ENCODE assay signal across 14 cellular contexts in genomic region chr10:115936926-115937755, GRCh38.
DNase-seq lines count a peak whose midpoint lies in the region; TF ChIP-seq lines count a peak whose summit lies in the region.
"Had no signal": no experiment of that assay in that cellular context is flagged by ENCODE, and none has a peak within 500 bp of the region (broad histone marks: within the 10 kb centered on the region; RNA-seq: fewer than 3 reads in every experiment).

No MANE protein-coding gene starts in this region.

- intact Hi-C loops in A673 (cut with micrococcal nuclease; ENCODE audit: unreplicated experiment): loop anchor here (5.0 kb wide), 1 partner anchor 235 kb away; no protein-coding TSS in a partner anchor

- H3K36me3 ChIP-seq in A673 (ENCODE audit: insufficient read depth, low read length, poor library complexity, severe bottlenecking): no peaks in the 10 kb centered on the region
- H3K36me3 ChIP-seq: cardiac muscle cell, vagina had no signal

- peak; percentile 49 for DNase-seq in A673 (ENCODE audit: low spot score)
- peak; percentile 46 for DNase-seq in HS-27A (ENCODE audit: low read depth)
- DNase-seq in astrocyte of the hippocampus (ENCODE audit: low read depth, low spot score): peak; percentile 46
- peak; percentile 19 for DNase-seq in hepatic stellate cell (ENCODE audit: low spot score)
- DNase-seq in RPMI8226: no peak
- no peak for DNase-seq in globus pallidus (ENCODE audit: low spot score)
- DNase-seq in NCI-H1417 treated with DMSO at 0.1 percent for 48 hours (lab: John Stamatoyannopoulos, UW): no peak
- no peak for DNase-seq in pons (ENCODE audit: low spot score)
- DNase-seq: activated CD4-positive, alpha-beta T cell treated with anti-CD3 and anti-CD28 coated beads, Interleukin-2, amount 50 U/mL, for 1 hour; endodermal cell; islet precursor cell; midbrain had no signal

- POLR2A ChIA-PET in A673 (lab: Charles Lee; ENCODE audit: low non-redundant PET): no interaction called here

- no peak overlapping the region for H3K4me3 ChIP-seq in A673 (ENCODE audit: low read depth, low read length, poor library complexity, severe bottlenecking)
- H3K4me3 ChIP-seq: cardiac muscle cell, vagina had no signal

- peaks cover 6% of the 10 kb centered on the region for H3K27me3 ChIP-seq in A673 (replicated peaks; ENCODE audit: insufficient read depth, low read depth, low read length, poor library complexity)
- H3K27me3 ChIP-seq: cardiac muscle cell, vagina had no signal

- no peak overlapping the region for H3K27ac ChIP-seq in A673 (ENCODE audit: low read depth, low read length, poor library complexity, severe bottlenecking)
- H3K27ac ChIP-seq: cardiac muscle cell, vagina had no signal

- peaks cover 55% of the 10 kb centered on the region for H3K4me1 ChIP-seq in A673 (ENCODE audit: insufficient read depth, low read length, poor library complexity, severe bottlenecking)
- H3K4me1 ChIP-seq: vagina had no signal

- CTCF ChIA-PET in A673 (lab: Charles Lee): no interaction called here

- BruUV-seq in A673 (replicated peaks; lab: Mats Ljungman, UMichigan): no TSS peak

- H3K9me3 ChIP-seq in A673 (ENCODE audit: low read depth, low read length, poor library complexity, severe bottlenecking): peaks cover 6% of the 10 kb centered on the region
- H3K9me3 ChIP-seq: vagina had no signal

- TF ChIP-seq CTCF in A673 (conservative IDR thresholded peaks at IDR 0.05; ENCODE audit: low read depth, low read length): no peak

Comparison
In these comparisons a context has a peak if more than half of its experiments do, and no peak if none do; other contexts are left out.
1. DNase-seq: peak in A673 (single experiment), HS-27A (single experiment), astrocyte of the hippocampus (single experiment) and hepatic stellate cell (single experiment); none in RPMI8226 (single experiment), globus pallidus (single experiment), NCI-H1417 treated with DMSO at 0.1 percent for 48 hours (single experiment) and pons (single experiment).